Comparison of ENCODE assay signal across 30 cellular contexts in the genomic region with DNA sequence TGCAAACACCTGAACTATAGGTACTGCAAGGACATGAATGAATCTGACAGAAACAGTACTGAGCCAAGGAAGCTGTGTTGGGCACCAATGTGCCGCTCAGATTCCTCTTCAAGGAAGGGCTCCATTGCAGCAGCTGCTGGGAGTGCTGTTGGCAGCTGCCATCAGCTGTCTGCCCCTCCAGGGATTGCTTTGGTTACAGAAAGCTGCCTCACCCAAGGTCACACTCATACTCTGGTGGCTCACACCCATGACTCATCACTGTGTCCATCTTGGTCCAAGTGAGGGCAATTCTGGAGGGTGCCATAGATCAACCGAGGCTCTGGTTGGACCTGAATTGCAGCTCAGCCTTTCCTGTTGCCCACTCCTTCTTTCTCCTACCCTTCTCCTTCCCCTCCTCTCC. TPM values are rescaled to one million over a fixed set of nuclear protein-coding genes. Genes with fewer than 3 reads are reported as not detected.
DNase-seq lines count a peak whose midpoint lies in the region; ATAC-seq and TF ChIP-seq lines count a peak whose summit lies in the region.
"Had no signal": no experiment of that assay in that cellular context is flagged by ENCODE, and none has a peak within 500 bp of the region (broad histone marks: within the 10 kb centered on the region; RNA-seq: fewer than 3 reads in every experiment).

No MANE protein-coding gene starts in this region.

- no peaks in the 10 kb centered on the region for H3K27me3 ChIP-seq in BE2C
- peaks cover 6% of the 10 kb centered on the region for H3K27me3 ChIP-seq in adrenal gland
- H3K27me3 ChIP-seq: upper lobe of left lung had no signal

- intact Hi-C loops in adrenal gland (cut with DNase I), result no loop called here

- WGBS in adrenal gland, 4 donors, result 74 to 93% (median 79%) methylated on average over 2 of the region's 2 CpGs

- H3K4me1 ChIP-seq in BE2C (peaks cover 16% of the 10 kb centered on the region), adrenal gland (replicated peaks in 1 of 2) (no peaks in the 10 kb centered on the region)
- H3K4me1 ChIP-seq: parathyroid adenoma, upper lobe of left lung had no signal

- no peak overlapping the region for H3K27ac ChIP-seq in adrenal gland
- H3K27ac ChIP-seq: C4-2B, neural progenitor cell, parathyroid adenoma, upper lobe of left lung had no signal

- H3K4me3 ChIP-seq in BE2C (ENCODE audit: low read depth, low read length) (no peak overlapping the region), adrenal gland (no peak overlapping the region)
- H3K4me3 ChIP-seq: GM12878, neural progenitor cell, smooth muscle cell, upper lobe of left lung had no signal

- ATAC-seq in HG02678 (IDR thresholded peaks at IDR 0.05; ENCODE audit: unreplicated experiment), result no peak
- ATAC-seq in GM18505 (IDR thresholded peaks at IDR 0.05; ENCODE audit: unreplicated experiment), result no peak
- ATAC-seq: activated CD8-positive, alpha-beta T cell treated with anti-CD3 and anti-CD28 coated beads for 36 hours; GM12878 had no signal

- H3K36me3 ChIP-seq in BE2C (no peaks in the 10 kb centered on the region), adrenal gland (replicated peaks in 1 of 2) (no peaks in the 10 kb centered on the region)
- H3K36me3 ChIP-seq: neural progenitor cell, upper lobe of left lung had no signal

- no peaks in the 10 kb centered on the region for H3K9me3 ChIP-seq in BE2C
- H3K9me3 ChIP-seq in adrenal gland (replicated peaks in 1 of 3), result no peaks in the 10 kb centered on the region
- H3K9me3 ChIP-seq: upper lobe of left lung had no signal

- DNase-seq in A172 (ENCODE audit: low spot score) (peak; percentile 5), BE2C (peak; percentile 48), LoVo (ENCODE audit: low spot score) (peak; percentile 3), adrenal gland (peak in 5 of 7 donors; percentile 33 to 46 (median 43)), NCI-H526 treated with DMSO at 0.1 percent for 48 hours (lab: John Stamatoyannopoulos, UW) (no peak)
- DNase-seq: activated CD4-positive, alpha-beta T cell treated with anti-CD3 and anti-CD28 coated beads for 1 hour; activated CD8-positive, alpha-beta memory T cell treated with anti-CD3 and anti-CD28 coated beads, Interleukin-2, amount 50 U/mL, for 48 hours; activated CD8-positive, alpha-beta T cell treated with anti-CD3 and anti-CD28 coated beads for 36 hours; activated naive CD4-positive, alpha-beta T cell treated with anti-CD3 and anti-CD28 coated beads for 36 hours; central memory CD4-positive, alpha-beta T cell; cortex of kidney; effector memory CD4-positive, alpha-beta T cell; EL; HCEC 1CT; Kasumi-1; NCI-H1048; NCI-H1694 treated with DMSO at 0.1 percent for 48 hours; NCI-H2171 treated with DMSO at 0.1 percent for 48 hours; NCI-H526; RPMI8226; stimulated activated naive CD4-positive, alpha-beta T cell; upper lobe of left lung had no signal

- TF ChIP-seq POLR2A in adrenal gland (IDR thresholded peaks at IDR 0.05), result no peak
- TF ChIP-seq POLR2A in GM18505 (IDR thresholded peaks at IDR 0.05; ENCODE audit: borderline replicate concordance, extremely low read depth, insufficient read depth, insufficient read length), result no peak

- TF ChIP-seq CTCF in BE2C (IDR thresholded peaks at IDR 0.05; ENCODE audit: low read depth, low read length), result no peak
- no peak for TF ChIP-seq CTCF in adrenal gland (IDR thresholded peaks at IDR 0.05)

RNA-seq across cellular contexts. Expression of a gene that starts 24.4 kb away (rescaled TPM):
- total RNA-seq in A172 (2014; rRNA removed; shearing (Covaris generic)), result 1.1 and 2.4 TPM in 2 replicates
- 5.8 TPM for polyA plus RNA-seq in BE2C (2012; ENCODE audit: insufficient read depth, insufficient read length, low read depth)
- total RNA-seq in adrenal gland, result not detected
- not detected for polyA plus RNA-seq in adrenal gland
- total RNA-seq: activated CD8-positive, alpha-beta T cell treated with anti-CD3 and anti-CD28 coated beads for 36 hours; activated naive CD4-positive, alpha-beta T cell treated with anti-CD3 and anti-CD28 coated beads for 36 hours; glomerular endothelial cell; GM12878; smooth muscle cell had no signal
- polyA plus RNA-seq: smooth muscle cell had no signal

RNA-seq across cellular contexts. Expression of a gene that starts 38.5 kb away (rescaled TPM):
- 78.3 and 83.2 TPM in 2 replicates for total RNA-seq in A172 (2014; rRNA removed; shearing (Covaris generic))
- polyA plus RNA-seq in BE2C (2012; ENCODE audit: insufficient read depth, insufficient read length, low read depth), result 17.4 TPM
- total RNA-seq in adrenal gland, result 1 to 10 TPM in 6 of 8 donors, under 1 TPM in 2; 0.28 to 3.6 (median 1.6) TPM
- 1 to 10 TPM in 1 of 3 donors, under 1 TPM in 2; 0.61 to 2.2 (median 0.72) TPM for polyA plus RNA-seq in adrenal gland

Comparison
In these comparisons a context has a peak if more than half of its experiments do, and no peak if none do; other contexts are left out.
1. RNA of a gene that starts 38.5 kb away (total RNA-seq): 78.3 to 83.2 TPM in A172; 0.28 to 3.6 TPM in adrenal gland; every median in the first group is over 10 times any median in the second.